ENCODE assay signal across 22 cellular contexts in genomic region chr18:48817021-48817461, GRCh38.
DNase-seq lines count a peak whose midpoint lies in the region; ATAC-seq and TF ChIP-seq lines count a peak whose summit lies in the region.
"Had no signal": no experiment of that assay in that cellular context is flagged by ENCODE, and none has a peak within 500 bp of the region (broad histone marks: within the 10 kb centered on the region; RNA-seq: fewer than 3 reads in every experiment).

No MANE protein-coding gene starts in this region.

- H3K4me3 Mint-ChIP-seq in glutamatergic neuron (ENCODE audit: unreplicated experiment), result no peak overlapping the region
- peak overlapping the region; percentile 52 for H3K4me3 Mint-ChIP-seq in stimulated activated effector memory CD8-positive, alpha-beta T cell treated with anti-CD3 and anti-CD28 coated beads, Interleukin-12 subunit alpha, Interleukin-12 subunit beta, amount 100 ng/mL, for 72 hours
- H3K4me3 Mint-ChIP-seq: activated CD8-positive, alpha-beta T cell treated with anti-CD3 and anti-CD28 coated beads, Interleukin-2, amount 10 ng/mL, durations not matched to agents 7 days and 5 days; nephron had no signal

- TF ChIP-seq CTCF in WERI-Rb-1 (IDR thresholded peaks at IDR 0.05; ENCODE audit: low read depth, low read length) (no peak), glutamatergic neuron (IDR thresholded peaks at IDR 0.05; ENCODE audit: partially characterized antibody, unreplicated experiment) (no peak)

- DNase-seq in activated CD4-positive, CD25-positive, alpha-beta regulatory T cell treated with anti-CD3 and anti-CD28 coated beads, Interleukin-2, amount 50 U/mL, for 72 hours, result peak; percentile 25
- DNase-seq in activated CD4-positive, CD25-positive, alpha-beta regulatory T cell (lab: John Stamatoyannopoulos, UW), result no peak
- DNase-seq in WERI-Rb-1 (peak; percentile 20), glutamatergic neuron (peak; percentile 9), 8988T (no peak)
- DNase-seq in stimulated activated effector memory CD8-positive, alpha-beta T cell treated with anti-CD3 and anti-CD28 coated beads, Interleukin-12 subunit alpha, Interleukin-12 subunit beta, amount 100 ng/mL, for 72 hours (ENCODE audit: low spot score in 2 of 2), result peak in 1 of 2 donors; percentile 37
- no peak for DNase-seq in activated naive CD4-positive, alpha-beta T cell (lab: John Stamatoyannopoulos, UW)
- DNase-seq: activated CD8-positive, alpha-beta T cell treated with anti-CD3 and anti-CD28 coated beads, Interleukin-2, amount 10 ng/mL, durations not matched to agents 7 days and 5 days; cortex of kidney; KG1; NCI-H1105; NCI-H82 had no signal

- peaks cover 12% of the 10 kb centered on the region for H3K27me3 Mint-ChIP-seq in glutamatergic neuron (ENCODE audit: unreplicated experiment)
- H3K27me3 Mint-ChIP-seq: progenitor cell of endocrine pancreas had no signal

- no peak for ATAC-seq in stimulated activated effector memory CD8-positive, alpha-beta T cell treated with anti-CD3 and anti-CD28 coated beads, Interleukin-12 subunit alpha, Interleukin-12 subunit beta, amount 100 ng/mL, for 72 hours
- ATAC-seq in GM18861 (IDR thresholded peaks at IDR 0.05; ENCODE audit: unreplicated experiment), result no peak
- ATAC-seq: activated CD8-positive, alpha-beta T cell treated with anti-CD3 and anti-CD28 coated beads, Interleukin-2, amount 10 ng/mL, durations not matched to agents 7 days and 5 days; gastrocnemius medialis; Panc1; SK-N-SH treated with all-trans-retinoic acid at 6 μM for 48 hours had no signal

- no peak overlapping the region for H3K4me3 ChIP-seq in WERI-Rb-1 (ENCODE audit: low read depth, low read length)
- H3K4me3 ChIP-seq: gastrocnemius medialis, HAP-1, tibial nerve had no signal

- no peak overlapping the region for H3K27ac Mint-ChIP-seq in glutamatergic neuron (ENCODE audit: unreplicated experiment)
- peak overlapping the region; percentile 97 for H3K27ac Mint-ChIP-seq in stimulated activated effector memory CD8-positive, alpha-beta T cell treated with anti-CD3 and anti-CD28 coated beads, Interleukin-12 subunit alpha, Interleukin-12 subunit beta, amount 100 ng/mL, for 72 hours
- H3K27ac Mint-ChIP-seq: activated CD8-positive, alpha-beta T cell treated with anti-CD3 and anti-CD28 coated beads, Interleukin-2, amount 10 ng/mL, durations not matched to agents 7 days and 5 days; progenitor cell of endocrine pancreas had no signal

- H3K27ac ChIP-seq in WERI-Rb-1, result no peak overlapping the region
- H3K27ac ChIP-seq: C4-2B, epithelial cell of prostate, gastrocnemius medialis, tibial nerve had no signal

- H3K36me3 Mint-ChIP-seq in glutamatergic neuron (ENCODE audit: unreplicated experiment), result peaks cover 10% of the 10 kb centered on the region
- peaks cover 50% of the 10 kb centered on the region for H3K36me3 Mint-ChIP-seq in stimulated activated effector memory CD8-positive, alpha-beta T cell treated with anti-CD3 and anti-CD28 coated beads, Interleukin-12 subunit alpha, Interleukin-12 subunit beta, amount 100 ng/mL, for 72 hours

- H3K9me3 ChIP-seq in WERI-Rb-1 (ENCODE audit: severe bottlenecking), result no peaks in the 10 kb centered on the region
- H3K9me3 ChIP-seq: gastrocnemius medialis, HAP-1, tibial nerve had no signal

- no peaks in the 10 kb centered on the region for H3K27me3 ChIP-seq in WERI-Rb-1 (ENCODE audit: insufficient read depth, low read depth, severe bottlenecking)
- H3K27me3 ChIP-seq: gastrocnemius medialis, tibial nerve had no signal

- H3K36me3 ChIP-seq in WERI-Rb-1, result peaks cover 9% of the 10 kb centered on the region
- H3K36me3 ChIP-seq: HAP-1 had no signal

- H3K9me3 Mint-ChIP-seq in glutamatergic neuron (ENCODE audit: unreplicated experiment), result peaks cover 16% of the 10 kb centered on the region
- no peaks in the 10 kb centered on the region for H3K9me3 Mint-ChIP-seq in stimulated activated effector memory CD8-positive, alpha-beta T cell treated with anti-CD3 and anti-CD28 coated beads, Interleukin-12 subunit alpha, Interleukin-12 subunit beta, amount 100 ng/mL, for 72 hours
- H3K9me3 Mint-ChIP-seq: nephron had no signal

- peaks cover 14% of the 10 kb centered on the region for H3K4me1 Mint-ChIP-seq in glutamatergic neuron (ENCODE audit: low read depth, unreplicated experiment)
- H3K4me1 Mint-ChIP-seq in stimulated activated effector memory CD8-positive, alpha-beta T cell treated with anti-CD3 and anti-CD28 coated beads, Interleukin-12 subunit alpha, Interleukin-12 subunit beta, amount 100 ng/mL, for 72 hours, result peaks cover 91% of the 10 kb centered on the region

Comparison
In these comparisons a context has a peak if more than half of its experiments do, and no peak if none do; other contexts are left out.
1. DNase-seq: peak in activated CD4-positive, CD25-positive, alpha-beta regulatory T cell treated with anti-CD3 and anti-CD28 coated beads, Interleukin-2, amount 50 U/mL, for 72 hours (single experiment), WERI-Rb-1 (single experiment) and glutamatergic neuron (single experiment); none in activated CD4-positive, CD25-positive, alpha-beta regulatory T cell (0 of 4), 8988T (single experiment) and activated naive CD4-positive, alpha-beta T cell (0 of 4).